ENCODE assay signal across 29 cellular contexts in genomic region chr6:151176941-151177760, GRCh38.
"Had no signal": no experiment of that assay in that cellular context is flagged by ENCODE, and none has a peak within 500 bp of the region (broad histone marks: within the 10 kb centered on the region; RNA-seq: fewer than 3 reads in every experiment).

No MANE protein-coding gene starts in this region.

- H3K9ac ChIP-seq: KMS-11 had no signal

- H3K4me3 Mint-ChIP-seq: activated CD8-positive, alpha-beta T cell treated with anti-CD3 and anti-CD28 coated beads for 36 hours; activated naive CD4-positive, alpha-beta T cell treated with anti-CD3 and anti-CD28 coated beads, Interleukin-2, amount 50 U/mL, for 24 hours; activated T-helper 1 cell treated with anti-CD3 and anti-CD28 coated beads, Interleukin-12 subunit alpha, Interleukin-12 subunit beta, Interleukin-2, Interleukin-4 antibody, amounts not matched to agents 30 ng/mL and 10 ng/mL and 1 ng/mL, durations not matched to agents 14 hours and 24 hours and 36 hours; T-helper 1 cell treated with Interleukin-12 subunit alpha and Interleukin-12 subunit beta and Interleukin-4 antibody, amounts not matched to agents 30 μg/mL and 1 μg/mL, for 36 hours had no signal

- H3K4me1 ChIP-seq: SJCRH30 had no signal

- DNase-seq: activated CD4-positive, alpha-beta T cell treated with anti-CD3 and anti-CD28 coated beads for 4 hours; activated CD8-positive, alpha-beta memory T cell treated with anti-CD3 and anti-CD28 coated beads, Interleukin-2, amount 50 U/mL, for 48 hours; activated CD8-positive, alpha-beta T cell treated with anti-CD3 and anti-CD28 coated beads for 36 hours; activated effector memory CD4-positive, alpha-beta T cell treated with Interleukin-2 at 50 U/mL for 16 hours; activated naive CD4-positive, alpha-beta T cell; activated T-cell treated with anti-CD3 and anti-CD28 coated beads, Interleukin-2, amount 50 U/mL, for 1 hour; amygdala; brain microvascular endothelial cell; cerebellar nuclear complex; MG63; MV-4-11; NCI-H1092 treated with DMSO at 0.1 percent for 48 hours; NCI-H1417 treated with DMSO at 0.1 percent for 48 hours; NCI-H1694; NCI-H2029; NCI-H510A treated with DMSO at 0.1 percent for 48 hours; NCI-H69; NK-92 treated with Interleukin-12 subunit alpha and Interleukin-12 subunit beta, amount 100 ng/mL, for 24 hours; OCI-M1; Right ventricle myocardium superior; RPMI8226; SJCRH30 had no signal

- H3K36me3 Mint-ChIP-seq: activated naive CD4-positive, alpha-beta T cell treated with anti-CD3 and anti-CD28 coated beads, Interleukin-2, amount 50 U/mL, for 24 hours had no signal

- H3K27ac ChIP-seq: brain microvascular endothelial cell, cardiac muscle cell, KMS-11, SJCRH30 had no signal

- H3K4me2 ChIP-seq: KMS-11 had no signal

- H3K4me3 ChIP-seq: cardiac muscle cell, MG63, SJCRH30 had no signal

- ATAC-seq: activated CD4-positive, CD25-positive, alpha-beta regulatory T cell treated with anti-CD3 and anti-CD28 coated beads, Interleukin-2, amount 50 U/mL, for 24 hours; activated CD8-positive, alpha-beta T cell treated with anti-CD3 and anti-CD28 coated beads for 36 hours; Panc1 had no signal

- H3K4me1 Mint-ChIP-seq: activated naive CD4-positive, alpha-beta T cell treated with anti-CD3 and anti-CD28 coated beads, Interleukin-2, amount 50 U/mL, for 24 hours had no signal

- H3K27me3 ChIP-seq: brain microvascular endothelial cell, cardiac muscle cell, MG63, SJCRH30 had no signal

- H3K9me3 Mint-ChIP-seq: activated CD8-positive, alpha-beta T cell treated with anti-CD3 and anti-CD28 coated beads for 36 hours; activated naive CD4-positive, alpha-beta T cell treated with anti-CD3 and anti-CD28 coated beads, Interleukin-2, amount 50 U/mL, for 24 hours; activated T-helper 1 cell treated with anti-CD3 and anti-CD28 coated beads, Interleukin-12 subunit alpha, Interleukin-12 subunit beta, Interleukin-2, Interleukin-4 antibody, amounts not matched to agents 30 ng/mL and 10 ng/mL and 1 ng/mL, durations not matched to agents 14 hours and 24 hours and 36 hours; T-helper 1 cell treated with Interleukin-12 subunit alpha and Interleukin-12 subunit beta and Interleukin-4 antibody, amounts not matched to agents 30 μg/mL and 1 μg/mL, for 36 hours had no signal

- H3K9me3 ChIP-seq: MG63, SJCRH30 had no signal

- H3K36me3 ChIP-seq: brain microvascular endothelial cell, cardiac muscle cell, MG63, SJCRH30 had no signal

- H3K27ac Mint-ChIP-seq: activated CD8-positive, alpha-beta T cell treated with anti-CD3 and anti-CD28 coated beads for 36 hours; activated naive CD4-positive, alpha-beta T cell treated with anti-CD3 and anti-CD28 coated beads, Interleukin-2, amount 50 U/mL, for 24 hours; activated T-helper 1 cell treated with anti-CD3 and anti-CD28 coated beads, Interleukin-12 subunit alpha, Interleukin-12 subunit beta, Interleukin-2, Interleukin-4 antibody, amounts not matched to agents 30 ng/mL and 10 ng/mL and 1 ng/mL, durations not matched to agents 14 hours and 24 hours and 36 hours; T-helper 1 cell treated with Interleukin-12 subunit alpha and Interleukin-12 subunit beta and Interleukin-4 antibody, amounts not matched to agents 30 μg/mL and 1 μg/mL, for 36 hours had no signal
